ENCODE assay signal across 2 cellular contexts in the genomic region with DNA sequence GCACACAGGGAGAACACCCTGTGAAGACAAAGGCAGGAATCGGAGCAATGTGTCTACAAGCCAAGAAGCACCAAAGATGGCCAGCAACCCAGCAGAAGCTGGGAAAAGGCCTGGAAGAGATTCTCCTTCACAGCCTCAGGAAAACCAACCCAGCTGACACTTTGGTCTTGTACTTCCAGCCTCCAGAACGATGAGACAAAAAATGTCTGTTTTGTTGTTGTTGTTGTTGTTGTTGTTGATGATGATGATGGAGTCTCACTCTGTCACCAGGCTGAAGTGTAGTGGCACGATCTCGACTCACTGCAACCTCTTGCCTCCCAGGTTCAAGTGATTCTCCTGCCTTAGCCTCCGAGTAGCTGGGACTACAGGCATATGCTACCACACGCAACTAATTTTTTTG.
A peak's percentile ranks its signal among the peaks of the same experiment; 100 is the strongest.
TF ChIP-seq lines count a peak whose summit lies in the region.

No MANE protein-coding gene starts in this region.

TF ChIP-seq in HEK293, 187 proteins besides CTCF, POLR2A, EP300 and RAD21:
- TF ChIP-seq ZNF548 (tag by site-specific recombination; IDR thresholded peaks at IDR 0.05) (peak; percentile 99), SP3 (tag by site-specific recombination; IDR thresholded peaks at IDR 0.05) (no peak), ZEB2 (tag by site-specific recombination; IDR thresholded peaks at IDR 0.05) (no peak), ZNF707 (tag by site-specific recombination; IDR thresholded peaks at IDR 0.05) (no peak)

TF ChIP-seq in K562, 482 proteins besides CTCF, POLR2A, EP300 and RAD21:
- TF ChIP-seq DACH1 (IDR thresholded peaks at IDR 0.05; ENCODE audit: partially characterized antibody) (no peak), ZNF274 (IDR thresholded peaks at IDR 0.05; ENCODE audit: borderline replicate concordance, low read depth, low read length) (no peak), HDAC8 (tag; IDR thresholded peaks at IDR 0.05) (no peak), MXI1 (IDR thresholded peaks at IDR 0.05; ENCODE audit: low read depth, low read length) (no peak), ARID2 (IDR thresholded peaks at IDR 0.05) (no peak), NCOA4 (IDR thresholded peaks at IDR 0.05; ENCODE audit: partially characterized antibody) (no peak), ZNF766 (CRISPR knock-in tag; conservative IDR thresholded peaks at IDR 0.05) (no peak), ZNF239 (CRISPR knock-in tag; IDR thresholded peaks at IDR 0.05) (no peak), CBX2 (IDR thresholded peaks at IDR 0.05; ENCODE audit: insufficient read depth, low read length, poor library complexity, severe bottlenecking) (no peak), EHMT2 (IDR thresholded peaks at IDR 0.05) (no peak), IRF2 (CRISPR knock-in tag; IDR thresholded peaks at IDR 0.05) (no peak), DIDO1 (tag; IDR thresholded peaks at IDR 0.05; ENCODE audit: low read depth) (no peak), ZBTB33 (CRISPR knock-in tag; IDR thresholded peaks at IDR 0.05) (no peak), TARDBP (IDR thresholded peaks at IDR 0.05) (no peak), CSDE1 (IDR thresholded peaks at IDR 0.05) (no peak), ZNF174 (CRISPR knock-in tag; IDR thresholded peaks at IDR 0.05) (no peak), ZNF232 (CRISPR knock-in tag; IDR thresholded peaks at IDR 0.05) (no peak), ZNF668 (CRISPR knock-in tag; IDR thresholded peaks at IDR 0.05) (no peak)
- TF ChIP-seq, protein P1, sequence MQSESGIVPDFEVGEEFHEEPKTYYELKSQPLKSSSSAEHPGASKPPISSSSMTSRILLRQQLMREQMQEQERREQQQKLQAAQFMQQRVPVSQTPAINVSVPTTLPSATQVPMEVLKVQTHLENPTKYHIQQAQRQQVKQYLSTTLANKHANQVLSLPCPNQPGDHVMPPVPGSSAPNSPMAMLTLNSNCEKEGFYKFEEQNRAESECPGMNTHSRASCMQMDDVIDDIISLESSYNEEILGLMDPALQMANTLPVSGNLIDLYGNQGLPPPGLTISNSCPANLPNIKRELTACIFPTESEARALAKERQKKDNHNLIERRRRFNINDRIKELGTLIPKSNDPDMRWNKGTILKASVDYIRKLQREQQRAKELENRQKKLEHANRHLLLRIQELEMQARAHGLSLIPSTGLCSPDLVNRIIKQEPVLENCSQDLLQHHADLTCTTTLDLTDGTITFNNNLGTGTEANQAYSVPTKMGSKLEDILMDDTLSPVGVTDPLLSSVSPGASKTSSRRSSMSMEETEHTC (IDR thresholded peaks at IDR 0.05): no peak
